Comparison of ENCODE assay signal across 15 cellular contexts in genomic region chr14:100160534-100160916, GRCh38. TPM values are rescaled to one million over a fixed set of nuclear protein-coding genes. Genes with fewer than 3 reads are reported as not detected.
DNase-seq lines count a peak whose midpoint lies in the region; ATAC-seq and TF ChIP-seq lines count a peak whose summit lies in the region.
"Had no signal": no experiment of that assay in that cellular context is flagged by ENCODE, and none has a peak within 500 bp of the region (broad histone marks: within the 10 kb centered on the region; RNA-seq: fewer than 3 reads in every experiment).

No MANE protein-coding gene starts in this region.

- peak overlapping the region; percentile 30 for H3K4me3 Mint-ChIP-seq in activated naive CD4-positive, alpha-beta T cell treated with anti-CD3 and anti-CD28 coated beads, Interleukin-2, amount 50 U/mL, for 24 hours
- peak overlapping the region; percentile 74 for H3K4me3 Mint-ChIP-seq in Calu3 (ENCODE audit: low read depth, unreplicated experiment)
- peak overlapping the region; percentile 50 for H3K4me3 Mint-ChIP-seq in activated T-helper 17 cell treated with anti-CD3 and anti-CD28 coated beads, Interleukin-2, amount 50 U/mL, for 72 hours
- peak overlapping the region in 7 of 10 donors; percentile 55 to 72 (median 69) for H3K4me3 Mint-ChIP-seq in naive thymus-derived CD8-positive, alpha-beta T cell
- no peak overlapping the region for H3K4me3 Mint-ChIP-seq in T-helper 2 cell treated with Interferon-gamma antibody and Interleukin-4, amounts not matched to agents 5 μg/mL and 100 μg/mL, for 36 hours

- H3K36me3 ChIP-seq in BE2C: no peaks in the 10 kb centered on the region
- H3K36me3 ChIP-seq: Peyer's patch had no signal

- H3K27me3 ChIP-seq in BE2C: peaks cover 30% of the 10 kb centered on the region
- H3K27me3 ChIP-seq: Peyer's patch had no signal

- CTCF ChIA-PET in Calu3 (lab: Charles Lee): no interaction called here

- peaks cover 5% of the 10 kb centered on the region for H3K27me3 Mint-ChIP-seq in activated naive CD4-positive, alpha-beta T cell treated with anti-CD3 and anti-CD28 coated beads, Interleukin-2, amount 50 U/mL, for 24 hours
- H3K27me3 Mint-ChIP-seq in Calu3 (ENCODE audit: unreplicated experiment): no peaks in the 10 kb centered on the region
- peaks cover 6% of the 10 kb centered on the region for H3K27me3 Mint-ChIP-seq in activated T-helper 17 cell treated with anti-CD3 and anti-CD28 coated beads, Interleukin-2, amount 50 U/mL, for 72 hours
- H3K27me3 Mint-ChIP-seq in naive thymus-derived CD8-positive, alpha-beta T cell: peaks cover 0 to 21% (median 3%) of the 10 kb centered on the region in 5 donors
- H3K27me3 Mint-ChIP-seq in T-helper 2 cell treated with Interferon-gamma antibody and Interleukin-4, amounts not matched to agents 5 μg/mL and 100 μg/mL, for 36 hours (ENCODE audit: low read depth): peaks cover 46% of the 10 kb centered on the region

- no peak for ATAC-seq in activated naive CD4-positive, alpha-beta T cell treated with anti-CD3 and anti-CD28 coated beads, Interleukin-2, amount 50 U/mL, for 72 hours
- no peak for ATAC-seq in activated T-helper 17 cell treated with anti-CD3 and anti-CD28 coated beads, Interleukin-2, amount 50 U/mL, for 72 hours (replicated peaks)
- no peak for ATAC-seq in naive thymus-derived CD8-positive, alpha-beta T cell

- no peak for DNase-seq in activated naive CD4-positive, alpha-beta T cell treated with anti-CD3 and anti-CD28 coated beads, Interleukin-2, amount 50 U/mL, for 72 hours (ENCODE audit: low spot score in 2 of 2)
- DNase-seq in Calu3: no peak
- DNase-seq in naive thymus-derived CD8-positive, alpha-beta T cell: no peak
- no peak for DNase-seq in BE2C
- no peak for DNase-seq in T-helper 2 cell treated with Interferon-gamma antibody and Interleukin-4, amounts not matched to agents 5 μg/mL and 100 μg/mL, for 36 hours (ENCODE audit: low spot score)
- DNase-seq: AML-193, NCI-H1930, NCI-H2171, NCI-H510A, Peyer's patch, SIG-M5 had no signal

- no peaks in the 10 kb centered on the region for H3K36me3 Mint-ChIP-seq in activated naive CD4-positive, alpha-beta T cell treated with anti-CD3 and anti-CD28 coated beads, Interleukin-2, amount 50 U/mL, for 24 hours
- H3K36me3 Mint-ChIP-seq in activated naive CD4-positive, alpha-beta T cell treated with anti-CD3 and anti-CD28 coated beads, Interleukin-2, amount 50 U/mL, for 72 hours: peaks cover 0 to 4% of the 10 kb centered on the region in 2 donors
- H3K36me3 Mint-ChIP-seq in Calu3 (ENCODE audit: insufficient read depth, unreplicated experiment): peaks cover 6% of the 10 kb centered on the region
- no peaks in the 10 kb centered on the region for H3K36me3 Mint-ChIP-seq in activated T-helper 17 cell treated with anti-CD3 and anti-CD28 coated beads, Interleukin-2, amount 50 U/mL, for 72 hours (ENCODE audit: low read depth)
- no peaks in the 10 kb centered on the region for H3K36me3 Mint-ChIP-seq in naive thymus-derived CD8-positive, alpha-beta T cell
- H3K36me3 Mint-ChIP-seq in T-helper 2 cell treated with Interferon-gamma antibody and Interleukin-4, amounts not matched to agents 5 μg/mL and 100 μg/mL, for 36 hours (ENCODE audit: low read depth): no peaks in the 10 kb centered on the region

- peaks cover 5% of the 10 kb centered on the region for H3K9me3 ChIP-seq in BE2C
- H3K9me3 ChIP-seq: Peyer's patch had no signal

- TF ChIP-seq CTCF in Calu3 (IDR thresholded peaks at IDR 0.05; ENCODE audit: unreplicated experiment): no peak
- no peak for TF ChIP-seq CTCF in BE2C (IDR thresholded peaks at IDR 0.05; ENCODE audit: low read depth, low read length)

- H3K4me1 Mint-ChIP-seq in activated naive CD4-positive, alpha-beta T cell treated with anti-CD3 and anti-CD28 coated beads, Interleukin-2, amount 50 U/mL, for 24 hours: no peaks in the 10 kb centered on the region
- peaks cover 11% of the 10 kb centered on the region for H3K4me1 Mint-ChIP-seq in Calu3 (ENCODE audit: low read depth, unreplicated experiment)
- H3K4me1 Mint-ChIP-seq in activated T-helper 17 cell treated with anti-CD3 and anti-CD28 coated beads, Interleukin-2, amount 50 U/mL, for 72 hours: no peaks in the 10 kb centered on the region
- peaks cover 0 to 14% (median 6%) of the 10 kb centered on the region in 4 donors for H3K4me1 Mint-ChIP-seq in naive thymus-derived CD8-positive, alpha-beta T cell
- H3K4me1 Mint-ChIP-seq in T-helper 2 cell treated with Interferon-gamma antibody and Interleukin-4, amounts not matched to agents 5 μg/mL and 100 μg/mL, for 36 hours (ENCODE audit: low read depth): no peaks in the 10 kb centered on the region

- intact Hi-C loops in Calu3 (cut with micrococcal nuclease; ENCODE audit: unreplicated experiment): no loop called here

- H3K27ac Mint-ChIP-seq in activated naive CD4-positive, alpha-beta T cell treated with anti-CD3 and anti-CD28 coated beads, Interleukin-2, amount 50 U/mL, for 24 hours: no peak overlapping the region
- no peak overlapping the region for H3K27ac Mint-ChIP-seq in activated naive CD4-positive, alpha-beta T cell treated with anti-CD3 and anti-CD28 coated beads, Interleukin-2, amount 50 U/mL, for 72 hours
- H3K27ac Mint-ChIP-seq in Calu3 (ENCODE audit: unreplicated experiment): no peak overlapping the region
- no peak overlapping the region for H3K27ac Mint-ChIP-seq in activated T-helper 17 cell treated with anti-CD3 and anti-CD28 coated beads, Interleukin-2, amount 50 U/mL, for 72 hours
- H3K27ac Mint-ChIP-seq in naive thymus-derived CD8-positive, alpha-beta T cell: no peak overlapping the region
- H3K27ac Mint-ChIP-seq in T-helper 2 cell treated with Interferon-gamma antibody and Interleukin-4, amounts not matched to agents 5 μg/mL and 100 μg/mL, for 36 hours: no peak overlapping the region

- peaks cover 6% of the 10 kb centered on the region for H3K4me1 ChIP-seq in BE2C

- POLR2A ChIA-PET in naive thymus-derived CD8-positive, alpha-beta T cell (lab: Charles Lee): interaction anchor here (7.8 kb wide), 1 partner anchor 14 kb away, joined by 48 read pairs; no protein-coding TSS in a partner anchor

- BruUV-seq in Calu3 (replicated peaks; lab: Mats Ljungman, UMichigan): no TSS peak

- H3K4me3 ChIP-seq in BE2C (ENCODE audit: low read depth, low read length): no peak overlapping the region

- H3K9me3 Mint-ChIP-seq in activated naive CD4-positive, alpha-beta T cell treated with anti-CD3 and anti-CD28 coated beads, Interleukin-2, amount 50 U/mL, for 24 hours: no peaks in the 10 kb centered on the region
- no peaks in the 10 kb centered on the region for H3K9me3 Mint-ChIP-seq in activated naive CD4-positive, alpha-beta T cell treated with anti-CD3 and anti-CD28 coated beads, Interleukin-2, amount 50 U/mL, for 72 hours
- no peaks in the 10 kb centered on the region for H3K9me3 Mint-ChIP-seq in Calu3 (ENCODE audit: low read depth, unreplicated experiment)
- H3K9me3 Mint-ChIP-seq in activated T-helper 17 cell treated with anti-CD3 and anti-CD28 coated beads, Interleukin-2, amount 50 U/mL, for 72 hours: no peaks in the 10 kb centered on the region
- H3K9me3 Mint-ChIP-seq in naive thymus-derived CD8-positive, alpha-beta T cell: no peaks in the 10 kb centered on the region
- no peaks in the 10 kb centered on the region for H3K9me3 Mint-ChIP-seq in T-helper 2 cell treated with Interferon-gamma antibody and Interleukin-4, amounts not matched to agents 5 μg/mL and 100 μg/mL, for 36 hours

RNA-seq across cellular contexts. Expression of gene DEGS2, which starts 1.1 kb away (rescaled TPM):
- 1 to 10 TPM; 1.4 to 3.2 TPM for total RNA-seq in activated naive CD4-positive, alpha-beta T cell treated with anti-CD3 and anti-CD28 coated beads, Interleukin-2, amount 50 U/mL, for 72 hours
- 2.5 and 4.3 TPM in 2 replicates for total RNA-seq in Calu3 (2022)
- total RNA-seq in activated T-helper 17 cell treated with anti-CD3 and anti-CD28 coated beads, Interleukin-2, amount 50 U/mL, for 72 hours: 1 to 10 TPM in 1 of 2 donors, under 1 TPM in 1; 0.30 to 8.3 TPM
- total RNA-seq in naive thymus-derived CD8-positive, alpha-beta T cell: under 1 TPM in 1 of 2 experiments, not detected in 1; 0.49 TPM
- polyA plus RNA-seq in naive thymus-derived CD8-positive, alpha-beta T cell: 1 to 10 TPM in 2 of 3 donors, under 1 TPM in 1; 0.39 to 1.1 (median 1.0) TPM
- polyA plus RNA-seq in BE2C (2012; ENCODE audit: insufficient read depth, insufficient read length, low read depth): 0.32 TPM
- total RNA-seq: H7, LHCN-M2 had no signal
